19 cellular contexts compared by ENCODE assay signal in genomic region chr6:54619102-54619501, GRCh38.
DNase-seq lines count a peak whose midpoint lies in the region; ATAC-seq and TF ChIP-seq lines count a peak whose summit lies in the region.
"Had no signal": no experiment of that assay in that cellular context is flagged by ENCODE, and none has a peak within 500 bp of the region (broad histone marks: within the 10 kb centered on the region; RNA-seq: fewer than 3 reads in every experiment).

No MANE protein-coding gene starts in this region.

- no peaks in the 10 kb centered on the region for H3K27me3 Mint-ChIP-seq in T-helper 2 cell treated with Interferon-gamma antibody and Interleukin-4, amounts not matched to agents 5 μg/mL and 100 μg/mL, for 36 hours (ENCODE audit: low read depth)
- H3K27me3 Mint-ChIP-seq: B cell; CD4-positive, alpha-beta T cell had no signal

- H3K4me1 ChIP-seq in left ventricle myocardium inferior (peaks cover 5% of the 10 kb centered on the region), mesenchymal stem cell (ENCODE audit: control insufficient read depth, insufficient read depth, low read depth, low read length) (no peaks in the 10 kb centered on the region)
- H3K4me1 ChIP-seq: BLaER1 treated with 17β-estradiol and CSF1 and Interleukin-3, amounts not matched to agents 10 nM and 100 nM had no signal

- H3K36me3 Mint-ChIP-seq in T-helper 2 cell treated with Interferon-gamma antibody and Interleukin-4, amounts not matched to agents 5 μg/mL and 100 μg/mL, for 36 hours (ENCODE audit: low read depth) = no peaks in the 10 kb centered on the region
- H3K36me3 Mint-ChIP-seq: CD8-positive, alpha-beta T cell had no signal

- H3K14ac ChIP-seq in mesenchymal stem cell (ENCODE audit: low read length in 2 of 2) = no peak overlapping the region

- H2AK5ac ChIP-seq in mesenchymal stem cell (ENCODE audit: low read length, severe bottlenecking) = peak overlapping the region; percentile 77

- intact Hi-C loops in Right ventricle myocardium inferior (cut with DNase I) (no loop called here), left ventricle myocardium inferior (cut with micrococcal nuclease) (no loop called here), left ventricle myocardium superior (cut with micrococcal nuclease) (no loop called here), left cardiac atrium (cut with DNase I) (no loop called here), posterior cingulate gyrus (cut with DNase I) (no loop called here)

- no peak overlapping the region for H3K9ac ChIP-seq in mesenchymal stem cell (ENCODE audit: low read length)
- H3K9ac ChIP-seq: BLaER1 treated with 17β-estradiol and CSF1 and Interleukin-3, amounts not matched to agents 10 nM and 100 nM had no signal

- H2BK15ac ChIP-seq in mesenchymal stem cell (ENCODE audit: low read depth, poor library complexity, severe bottlenecking) = no peak overlapping the region

- H3K4me1 Mint-ChIP-seq in T-helper 2 cell treated with Interferon-gamma antibody and Interleukin-4, amounts not matched to agents 5 μg/mL and 100 μg/mL, for 36 hours (ENCODE audit: low read depth) = no peaks in the 10 kb centered on the region
- H3K4me1 Mint-ChIP-seq: B cell had no signal

- H3K18ac ChIP-seq in mesenchymal stem cell (ENCODE audit: low read depth in 1 of 2, low read length in 2 of 2) = no peak overlapping the region

- H3K4me3 Mint-ChIP-seq in T-helper 2 cell treated with Interferon-gamma antibody and Interleukin-4, amounts not matched to agents 5 μg/mL and 100 μg/mL, for 36 hours = no peak overlapping the region
- H3K4me3 Mint-ChIP-seq: B cell; CD4-positive, alpha-beta T cell; CD8-positive, alpha-beta T cell had no signal

- H3K27ac Mint-ChIP-seq in T-helper 2 cell treated with Interferon-gamma antibody and Interleukin-4, amounts not matched to agents 5 μg/mL and 100 μg/mL, for 36 hours = no peak overlapping the region
- H3K27ac Mint-ChIP-seq: B cell; CD4-positive, alpha-beta T cell; CD8-positive, alpha-beta T cell had no signal

- H3K4ac ChIP-seq in mesenchymal stem cell (ENCODE audit: low read depth in 1 of 2, low read length in 2 of 2) = no peak overlapping the region

- TF ChIP-seq CTCF in left ventricle myocardium inferior (IDR thresholded peaks at IDR 0.05; ENCODE audit: borderline replicate concordance) = no peak

- H3K27me3 ChIP-seq in left ventricle myocardium inferior (ENCODE audit: low read depth) (no peaks in the 10 kb centered on the region), mesenchymal stem cell (ENCODE audit: control insufficient read depth in 1 of 2, insufficient read depth in 1 of 2, low read length in 2 of 2) (no peaks in the 10 kb centered on the region)
- H3K27me3 ChIP-seq: BLaER1 treated with 17β-estradiol and CSF1 and Interleukin-3, amounts not matched to agents 10 nM and 100 nM had no signal

- no peaks in the 10 kb centered on the region for H3K9me3 ChIP-seq in left ventricle myocardium inferior (replicated peaks)
- peaks cover 19% of the 10 kb centered on the region for H3K9me3 ChIP-seq in mesenchymal stem cell (ENCODE audit: control insufficient read depth, low read length)
- H3K9me3 ChIP-seq: A549; BLaER1 treated with 17β-estradiol and CSF1 and Interleukin-3, amounts not matched to agents 10 nM and 100 nM had no signal

- H3K36me3 ChIP-seq in left ventricle myocardium inferior = no peaks in the 10 kb centered on the region
- H3K36me3 ChIP-seq in mesenchymal stem cell (ENCODE audit: control insufficient read depth in 1 of 2, insufficient read depth in 2 of 2, low read depth in 1 of 2, low read length in 2 of 2) = no peaks in the 10 kb centered on the region
- H3K36me3 ChIP-seq: BLaER1 treated with 17β-estradiol and CSF1 and Interleukin-3, amounts not matched to agents 10 nM and 100 nM had no signal

- H3K9me3 Mint-ChIP-seq in T-helper 2 cell treated with Interferon-gamma antibody and Interleukin-4, amounts not matched to agents 5 μg/mL and 100 μg/mL, for 36 hours = no peaks in the 10 kb centered on the region
- H3K9me3 Mint-ChIP-seq: CD4-positive, alpha-beta T cell; CD8-positive, alpha-beta T cell had no signal

- H4K91ac ChIP-seq in mesenchymal stem cell (ENCODE audit: low read length) = no peak overlapping the region

- H2BK120ac ChIP-seq in mesenchymal stem cell (ENCODE audit: low read depth, low read length) = no peak overlapping the region

- no peak overlapping the region for H3K27ac ChIP-seq in left ventricle myocardium inferior (replicated peaks)
- H3K27ac ChIP-seq in mesenchymal stem cell (ENCODE audit: low read length, poor library complexity, severe bottlenecking) = no peak overlapping the region
- H3K27ac ChIP-seq: 22Rv1; A549; BLaER1 treated with 17β-estradiol and CSF1 and Interleukin-3, amounts not matched to agents 10 nM and 100 nM; C4-2B had no signal

- H3K23ac ChIP-seq in mesenchymal stem cell (ENCODE audit: low read length in 2 of 2) = no peak overlapping the region

- no peak overlapping the region for H3K4me3 ChIP-seq in left ventricle myocardium inferior
- no peak overlapping the region for H3K4me3 ChIP-seq in mesenchymal stem cell (ENCODE audit: insufficient read depth in 1 of 2, low read depth in 1 of 2, low read length in 2 of 2)
- H3K4me3 ChIP-seq: A549; BLaER1 treated with 17β-estradiol and CSF1 and Interleukin-3, amounts not matched to agents 10 nM and 100 nM had no signal

- DNase-seq in Right ventricle myocardium inferior (ENCODE audit: missing footprints) (no peak), left ventricle myocardium inferior (no peak), left ventricle myocardium superior (no peak), left cardiac atrium (no peak), mesenchymal stem cell (no peak), posterior cingulate gyrus (no peak)
- no peak for DNase-seq in T-helper 2 cell treated with Interferon-gamma antibody and Interleukin-4, amounts not matched to agents 5 μg/mL and 100 μg/mL, for 36 hours (ENCODE audit: low spot score)
- DNase-seq: AML-193; Caco-2; Calu3; CD4-positive, alpha-beta T cell; CD8-positive, alpha-beta T cell; DMS79 treated with DMSO at 0.1 percent for 48 hours; GF-D8 had no signal

- H3K79me1 ChIP-seq in mesenchymal stem cell (replicated peaks; ENCODE audit: low read length, poor library complexity, severe bottlenecking) = no peaks in the 10 kb centered on the region

- H2BK5ac ChIP-seq in mesenchymal stem cell (ENCODE audit: low read depth, low read length, poor library complexity, severe bottlenecking) = no peak overlapping the region

- H3K4me2 ChIP-seq in mesenchymal stem cell (ENCODE audit: low read length, poor library complexity, severe bottlenecking) = no peak overlapping the region
- H3K4me2 ChIP-seq: A549; BLaER1 treated with 17β-estradiol and CSF1 and Interleukin-3, amounts not matched to agents 10 nM and 100 nM had no signal

- ATAC-seq in Right ventricle myocardium inferior (peak; percentile 34), left ventricle myocardium superior (peak; percentile 51), left cardiac atrium (no peak)
- ATAC-seq: A549; CD8-positive, alpha-beta T cell had no signal

- no peak overlapping the region for H4K8ac ChIP-seq in mesenchymal stem cell (ENCODE audit: low read length)

- 95% methylated on average over 2 of the region's 2 CpGs for WGBS in mesenchymal stem cell

- H2AFZ ChIP-seq in mesenchymal stem cell (ENCODE audit: low read depth, low read length) = no peak overlapping the region

- H2BK12ac ChIP-seq in mesenchymal stem cell (ENCODE audit: low read length in 2 of 2) = no peak overlapping the region

Comparison
In these comparisons a context has a peak if more than half of its experiments do, and no peak if none do; other contexts are left out.
1. ATAC-seq: peak in Right ventricle myocardium inferior (single experiment) and left ventricle myocardium superior (single experiment); none in left cardiac atrium (0 of 2).